Comparison of ENCODE assay signal across 12 cellular contexts in the genomic region with DNA sequence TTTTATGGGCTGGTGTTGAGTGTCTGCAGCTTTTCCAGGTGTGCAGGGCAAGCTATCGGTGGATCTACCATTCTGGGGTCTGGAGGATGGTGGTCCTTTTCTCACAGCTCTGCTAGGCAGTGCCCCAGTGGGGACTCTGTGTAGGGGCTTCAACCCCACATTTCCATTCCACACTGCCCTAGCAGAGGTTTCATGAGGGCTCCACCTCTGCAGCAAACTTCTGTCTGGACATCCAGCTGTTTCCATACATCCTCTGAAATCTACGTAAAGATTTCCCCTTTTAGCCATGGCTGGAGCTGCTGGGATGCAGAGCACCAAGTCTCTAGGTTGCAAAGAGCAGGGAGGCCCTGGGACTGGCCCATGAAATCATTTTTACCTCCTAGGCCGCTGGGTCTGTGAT. TPM values are rescaled to one million over a fixed set of nuclear protein-coding genes. Genes with fewer than 3 reads are reported as not detected.
DNase-seq lines count a peak whose midpoint lies in the region; ATAC-seq, FAIRE-seq and TF ChIP-seq lines count a peak whose summit lies in the region.
"Had no signal": no experiment of that assay in that cellular context is flagged by ENCODE, and none has a peak within 500 bp of the region (broad histone marks: within the 10 kb centered on the region; RNA-seq: fewer than 3 reads in every experiment).

No MANE protein-coding gene starts in this region.

- peaks cover 8% of the 10 kb centered on the region for H3K4me1 Mint-ChIP-seq in GM23338

- H2AFZ ChIP-seq in GM23338 (no peak overlapping the region), OCI-LY7 (ENCODE audit: low read length) (no peak overlapping the region)

- POLR2A ChIA-PET in OCI-LY7 (lab: Charles Lee) = interaction anchor here (0.7 kb wide), 1 partner anchor 17 kb away, joined by 4 read pairs; no protein-coding TSS in a partner anchor

- peaks cover 4% of the 10 kb centered on the region for H3K9me2 ChIP-seq in GM23338 (ENCODE audit: insufficient read depth)
- H3K9me2 ChIP-seq in OCI-LY7 (ENCODE audit: insufficient read depth, low read length) = no peaks in the 10 kb centered on the region

- H3K27me3 Mint-ChIP-seq in GM23338 (ENCODE audit: insufficient read depth, low read depth, poor library complexity) = peaks cover 2% of the 10 kb centered on the region

- peak overlapping the region; percentile 39 for H3K4me3 ChIP-seq in BLaER1
- H3K4me3 ChIP-seq in GM23338 = no peak overlapping the region
- no peak overlapping the region for H3K4me3 ChIP-seq in OCI-LY7 (ENCODE audit: low read depth, low read length, poor library complexity, severe bottlenecking)
- no peak overlapping the region for H3K4me3 ChIP-seq in kidney (ENCODE audit: low read length in 2 of 2)

- ATAC-seq in GM23338 (no peak), HG02852 (IDR thresholded peaks at IDR 0.05; ENCODE audit: unreplicated experiment) (no peak), HG03139 (IDR thresholded peaks at IDR 0.05; ENCODE audit: unreplicated experiment) (no peak)

- H3K4me1 ChIP-seq in BLaER1 (no peaks in the 10 kb centered on the region), GM23338 (ENCODE audit: insufficient read depth) (peaks cover 16% of the 10 kb centered on the region; the same call in 1 of the 2 replicates), OCI-LY7 (ENCODE audit: insufficient read depth, low read length, poor library complexity, severe bottlenecking) (no peaks in the 10 kb centered on the region), kidney (ENCODE audit: control insufficient read depth in 1 of 2, insufficient read depth in 1 of 2, low read depth in 1 of 2, low read length in 2 of 2) (no peaks in the 10 kb centered on the region)

- no peaks in the 10 kb centered on the region for H3F3A ChIP-seq in GM23338 (replicated peaks; ENCODE audit: low read depth)

- H3K27me3 ChIP-seq in BLaER1 (no peaks in the 10 kb centered on the region), GM23338 (ENCODE audit: insufficient read depth) (no peaks in the 10 kb centered on the region)

- intact Hi-C loops in OCI-LY7 (cut with micrococcal nuclease; ENCODE audit: unreplicated experiment) = no loop called here
- intact Hi-C loops in kidney (cut with DNase I) = no loop called here

- no peak for FAIRE-seq in kidney (lab: Jason Lieb, UNC)

- H3K36me3 Mint-ChIP-seq in GM23338 (ENCODE audit: low read depth) = peaks cover 87% of the 10 kb centered on the region

- CTCF ChIA-PET in OCI-LY7 (lab: Charles Lee; ENCODE audit: unreplicated experiment) = no interaction called here

- no peak overlapping the region for H3K27ac Mint-ChIP-seq in GM23338

- H3K79me2 ChIP-seq in GM23338 (replicated peaks; ENCODE audit: insufficient read depth) = peaks cover 100% of the 10 kb centered on the region
- peaks cover 67% of the 10 kb centered on the region for H3K79me2 ChIP-seq in OCI-LY7 (ENCODE audit: insufficient read depth, low read depth, low read length)

- H3K9me3 Mint-ChIP-seq in GM23338 = peaks cover 66% of the 10 kb centered on the region

- BruUV-seq in OCI-LY7 (replicated peaks; lab: Mats Ljungman, UMichigan) = no TSS peak

- peaks cover 98% of the 10 kb centered on the region for H3K9me3 ChIP-seq in BLaER1
- H3K9me3 ChIP-seq in OCI-LY7 (ENCODE audit: low read length) = peaks cover 84% of the 10 kb centered on the region; the same call in 1 of the 2 replicates
- peaks cover 0 to 9% of the 10 kb centered on the region in 2 donors for H3K9me3 ChIP-seq in kidney (ENCODE audit: control insufficient read depth in 1 of 2, low read length in 2 of 2)

- H3K4me3 Mint-ChIP-seq in GM23338 = no peak overlapping the region

- H3K4me2 ChIP-seq in BLaER1 (no peak overlapping the region), GM23338 (no peak overlapping the region), OCI-LY7 (ENCODE audit: low read length) (no peak overlapping the region)

- H4K20me1 ChIP-seq in BLaER1 (peaks cover 20% of the 10 kb centered on the region; the same call in 1 of the 2 replicates), GM23338 (replicated peaks; ENCODE audit: insufficient read depth) (no peaks in the 10 kb centered on the region; the same call in 1 of the 2 replicates), OCI-LY7 (ENCODE audit: insufficient read depth, low read length) (no peaks in the 10 kb centered on the region)

- no peak for TF ChIP-seq CTCF in GM23338 (conservative IDR thresholded peaks at IDR 0.05; ENCODE audit: low read depth in 2 of 2)
- no peak for TF ChIP-seq CTCF in OCI-LY7 (conservative IDR thresholded peaks at IDR 0.05; ENCODE audit: low read length)
- TF ChIP-seq CTCF in kidney (IDR thresholded peaks at IDR 0.05; ENCODE audit: borderline replicate concordance, extremely low read depth, insufficient read depth) = no peak

- H3K36me3 ChIP-seq in BLaER1 (peaks cover 96% of the 10 kb centered on the region), GM23338 (ENCODE audit: insufficient read depth) (peaks cover 25% of the 10 kb centered on the region), OCI-LY7 (ENCODE audit: insufficient read depth, low read length) (peaks cover 100% of the 10 kb centered on the region), kidney (ENCODE audit: control insufficient read depth in 1 of 2, insufficient read depth in 2 of 2, low read length in 2 of 2) (peaks cover 0 to 2% of the 10 kb centered on the region in 2 donors)

- DNase-seq in GM23338 (ENCODE audit: low spot score) = peak; percentile 16
- DNase-seq in OCI-LY7 (ENCODE audit: low spot score) = peak; percentile 55
- DNase-seq in kidney = peak; percentile 19
- DNase-seq in NAMALWA (ENCODE audit: low spot score) = no peak
- DNase-seq: AML-193, DMS153, NCI-H187, NCI-H2227 treated with DMSO at 0.1 percent for 48 hours, NCI-H524 treated with DMSO at 0.1 percent for 48 hours had no signal

- H3K9ac ChIP-seq in BLaER1 (no peak overlapping the region), kidney (ENCODE audit: low read length in 2 of 2) (no peak overlapping the region)

- H3K27ac ChIP-seq in BLaER1 (no peak overlapping the region), GM23338 (ENCODE audit: low read depth) (no peak overlapping the region), OCI-LY7 (ENCODE audit: low read depth, low read length, poor library complexity, severe bottlenecking) (no peak overlapping the region), kidney (ENCODE audit: low read depth in 2 of 2, low read length in 2 of 2) (no peak overlapping the region)

TF ChIP-seq in GM23338, 12 proteins besides CTCF, POLR2A, EP300 and RAD21 (continues in another document):
- no peak for TF ChIP-seq ETS1 (IDR thresholded peaks at IDR 0.05)
- TF ChIP-seq ZNF114 (CRISPR knock-in tag; IDR thresholded peaks at IDR 0.05) = no peak
- TF ChIP-seq EZH2 (IDR thresholded peaks at IDR 0.05; ENCODE audit: low read depth, unreplicated experiment) = no peak

RNA-seq across cellular contexts. Expression of gene RFX7, which starts 11.6 kb away (rescaled TPM):
- 33.6 TPM in 2 replicates for total RNA-seq in GM23338 (2014; rRNA removed; shearing (Covaris generic))
- polyA plus RNA-seq in GM23338 (2016; fragmentation: Nextera tagmentation; extraction: Ambion mirVana) (15.8 and 17.6 TPM in 2 replicates), kidney (ENCODE audit: insufficient read depth, low read depth, low replicate concordance) (1.6 TPM)
- total RNA-seq in OCI-LY7 (2014; rRNA removed; shearing (Covaris generic)) = 10.3 and 11.6 TPM in 2 replicates
- total RNA-seq in OCI-LY7 (2022) (33.2 and 33.9 TPM in 2 replicates), kidney (15.2 TPM)
